1 cellular context compared by ENCODE assay signal in the genomic region with DNA sequence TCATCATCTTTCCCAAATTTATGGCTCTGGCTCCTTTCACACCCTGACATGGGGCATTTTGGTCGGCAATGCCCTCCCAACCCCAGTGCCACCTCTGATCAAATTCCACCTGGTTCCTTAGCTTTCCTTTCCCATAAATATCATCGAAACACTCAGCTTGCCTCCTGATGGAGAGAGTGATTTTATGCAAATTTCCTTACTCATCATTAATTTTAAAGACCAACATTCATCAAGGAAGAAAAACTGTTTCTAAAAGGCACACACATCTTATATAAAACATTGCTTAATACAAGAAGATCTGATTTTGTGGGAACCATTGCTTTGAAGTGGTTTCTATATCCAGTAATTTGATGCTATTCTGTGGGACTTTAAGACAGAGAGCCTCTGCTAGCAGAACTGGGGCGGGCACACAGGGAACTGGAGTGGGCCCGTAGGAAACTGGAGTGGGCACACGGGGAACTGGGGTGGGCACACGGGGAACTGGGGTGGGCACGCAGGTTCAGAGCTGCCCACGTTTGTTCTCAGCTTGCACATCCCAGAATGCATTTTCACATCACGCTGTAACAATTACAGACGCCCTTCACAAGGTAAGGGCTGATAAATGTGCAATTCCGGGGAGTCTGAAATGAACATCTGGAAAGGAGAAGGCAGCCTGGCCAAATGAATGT.
TF ChIP-seq lines count a peak whose summit lies in the region.

No MANE protein-coding gene starts in this region.

TF ChIP-seq in K562, 482 proteins besides CTCF, POLR2A, EP300 and RAD21 (continued from another document):
- TF ChIP-seq TEAD4 (IDR thresholded peaks at IDR 0.05; ENCODE audit: low read length) (no peak), TEAD4 (CRISPR knock-in tag; IDR thresholded peaks at IDR 0.05; ENCODE audit: borderline replicate concordance) (no peak)
